In genomic region chr14:96097752-96098151, GRCh38 we compare ENCODE assay signal across 1 cellular context.
A peak's percentile ranks its signal among the peaks of the same experiment; 100 is the strongest.
TF ChIP-seq lines count a peak whose summit lies in the region.

No MANE protein-coding gene starts in this region.

TF ChIP-seq in liver, 16 proteins besides CTCF, POLR2A, EP300 and RAD21 (continued from another document):
- TF ChIP-seq REST (IDR thresholded peaks at IDR 0.05): no peak
- TF ChIP-seq FOXA1 (IDR thresholded peaks at IDR 0.05): no peak
- TF ChIP-seq, protein P1, sequence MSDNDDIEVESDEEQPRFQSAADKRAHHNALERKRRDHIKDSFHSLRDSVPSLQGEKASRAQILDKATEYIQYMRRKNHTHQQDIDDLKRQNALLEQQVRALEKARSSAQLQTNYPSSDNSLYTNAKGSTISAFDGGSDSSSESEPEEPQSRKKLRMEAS (IDR thresholded peaks at IDR 0.05): no peak
- peak in 1 of 2 donors; percentile 12 for TF ChIP-seq JUND (IDR thresholded peaks at IDR 0.05)
- no peak for TF ChIP-seq FOXA2 (IDR thresholded peaks at IDR 0.05)
- peak; percentile 93 to 94 for TF ChIP-seq HNF4A (conservative IDR thresholded peaks at IDR 0.05)
- TF ChIP-seq HNF4G (IDR thresholded peaks at IDR 0.05): peak; percentile 88
- peak; percentile 24 for TF ChIP-seq YY1 (IDR thresholded peaks at IDR 0.05)
- no peak for TF ChIP-seq NR2F2 (IDR thresholded peaks at IDR 0.05)
- no peak for TF ChIP-seq GABPA (IDR thresholded peaks at IDR 0.05 in 1 of 2, conservative IDR thresholded peaks at IDR 0.05 in 1 of 2)
- TF ChIP-seq, protein P2, sequence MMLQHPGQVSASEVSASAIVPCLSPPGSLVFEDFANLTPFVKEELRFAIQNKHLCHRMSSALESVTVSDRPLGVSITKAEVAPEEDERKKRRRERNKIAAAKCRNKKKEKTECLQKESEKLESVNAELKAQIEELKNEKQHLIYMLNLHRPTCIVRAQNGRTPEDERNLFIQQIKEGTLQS (IDR thresholded peaks at IDR 0.05): no peak
